Comparison of ENCODE assay signal across 8 cellular contexts in genomic region chr13:35470671-35471465, GRCh38. TPM values are rescaled to one million over a fixed set of nuclear protein-coding genes. Genes with fewer than 3 reads are reported as not detected.
A peak's percentile ranks its signal among the peaks of the same experiment; 100 is the strongest.
DNase-seq lines count a peak whose midpoint lies in the region; ATAC-seq and TF ChIP-seq lines count a peak whose summit lies in the region.

No MANE protein-coding gene starts in this region.

- H3K9ac ChIP-seq in neural progenitor cell = no peak overlapping the region

- ATAC-seq in activated T-helper 17 cell treated with anti-CD3 and anti-CD28 coated beads, Interleukin-2, amount 50 U/mL, for 72 hours (replicated peaks) = no peak
- no peak for ATAC-seq in GM18520 (IDR thresholded peaks at IDR 0.05; ENCODE audit: unreplicated experiment)

- H4K20me1 ChIP-seq in neural progenitor cell (ENCODE audit: low read depth) = peaks cover 54% of the 10 kb centered on the region

- H3K9me3 Mint-ChIP-seq in activated T-helper 17 cell treated with anti-CD3 and anti-CD28 coated beads, Interleukin-2, amount 50 U/mL, for 72 hours = peaks cover 16% of the 10 kb centered on the region
- H3K9me3 Mint-ChIP-seq in neural progenitor cell = no peaks in the 10 kb centered on the region

- peak overlapping the region; percentile 23 for H3K4me3 Mint-ChIP-seq in activated T-helper 17 cell treated with anti-CD3 and anti-CD28 coated beads, Interleukin-2, amount 50 U/mL, for 72 hours
- H3K4me3 Mint-ChIP-seq in neural progenitor cell = peak overlapping the region; percentile 80

- H3K36me3 ChIP-seq in neural progenitor cell = no peaks in the 10 kb centered on the region

- peaks cover 50% of the 10 kb centered on the region for H3K27me3 ChIP-seq in neural progenitor cell

- peak overlapping the region; percentile 57 for H2AFZ ChIP-seq in neural progenitor cell (replicated peaks)

- no peak overlapping the region for H3K27ac Mint-ChIP-seq in activated T-helper 17 cell treated with anti-CD3 and anti-CD28 coated beads, Interleukin-2, amount 50 U/mL, for 72 hours
- H3K27ac Mint-ChIP-seq in neural progenitor cell = peak overlapping the region; percentile 3

- H3F3A ChIP-seq in neural progenitor cell (ENCODE audit: low read depth) = peaks cover 54% of the 10 kb centered on the region

- peaks cover 39% of the 10 kb centered on the region for H3K27me3 Mint-ChIP-seq in activated T-helper 17 cell treated with anti-CD3 and anti-CD28 coated beads, Interleukin-2, amount 50 U/mL, for 72 hours
- peaks cover 42% of the 10 kb centered on the region for H3K27me3 Mint-ChIP-seq in neural progenitor cell (ENCODE audit: insufficient read depth, low read depth)

- no peak overlapping the region for H3K27ac ChIP-seq in neural progenitor cell

- H3K4me1 Mint-ChIP-seq in activated T-helper 17 cell treated with anti-CD3 and anti-CD28 coated beads, Interleukin-2, amount 50 U/mL, for 72 hours = peaks cover 4% of the 10 kb centered on the region
- peaks cover 43% of the 10 kb centered on the region for H3K4me1 Mint-ChIP-seq in neural progenitor cell

- peak; percentile 57 for DNase-seq in AG10803 (ENCODE audit: low read depth)
- peak; percentile 24 for DNase-seq in globus pallidus (ENCODE audit: low spot score)
- DNase-seq in neural progenitor cell (ENCODE audit: low spot score) = peak; percentile 89
- no peak for DNase-seq in T1000 (lab: John Stamatoyannopoulos, UW)
- DNase-seq in MV-4-11 (lab: John Stamatoyannopoulos, UW) = no peak
- DNase-seq in putamen (ENCODE audit: low spot score) = no peak

- H3K4me3 ChIP-seq in AG10803 (ENCODE audit: low read length) = peak overlapping the region; percentile 87
- peak overlapping the region; percentile 57 for H3K4me3 ChIP-seq in neural progenitor cell

- H3K79me2 ChIP-seq in neural progenitor cell (ENCODE audit: low read depth) = no peaks in the 10 kb centered on the region

- TF ChIP-seq CTCF in AG10803 (conservative IDR thresholded peaks at IDR 0.05; ENCODE audit: low read length) (no peak), neural progenitor cell (IDR thresholded peaks at IDR 0.05) (no peak)

- peaks cover 22% of the 10 kb centered on the region for H3K36me3 Mint-ChIP-seq in activated T-helper 17 cell treated with anti-CD3 and anti-CD28 coated beads, Interleukin-2, amount 50 U/mL, for 72 hours (ENCODE audit: low read depth)
- no peaks in the 10 kb centered on the region for H3K36me3 Mint-ChIP-seq in neural progenitor cell

- peak overlapping the region; percentile 87 for H3K4me2 ChIP-seq in neural progenitor cell

- H3K4me1 ChIP-seq in neural progenitor cell = peaks cover 62% of the 10 kb centered on the region

- no peaks in the 10 kb centered on the region for H3K9me3 ChIP-seq in neural progenitor cell (ENCODE audit: low read depth)

RNA-seq across cellular contexts. Expression of gene MAB21L1, which starts 5.6 kb away (rescaled TPM):
- total RNA-seq in activated T-helper 17 cell treated with anti-CD3 and anti-CD28 coated beads, Interleukin-2, amount 50 U/mL, for 72 hours = not detected
- total RNA-seq in neural progenitor cell (ENCODE audit: low replicate concordance) = not detected in 2 replicates

Comparison
In these comparisons a context has a peak if more than half of its experiments do, and no peak if none do; other contexts are left out.
1. DNase-seq: peak in AG10803 (single experiment), globus pallidus (single experiment) and neural progenitor cell (single experiment); none in T1000 (single experiment), MV-4-11 (single experiment) and putamen (single experiment).